20 cellular contexts compared by ENCODE assay signal in the genomic region with DNA sequence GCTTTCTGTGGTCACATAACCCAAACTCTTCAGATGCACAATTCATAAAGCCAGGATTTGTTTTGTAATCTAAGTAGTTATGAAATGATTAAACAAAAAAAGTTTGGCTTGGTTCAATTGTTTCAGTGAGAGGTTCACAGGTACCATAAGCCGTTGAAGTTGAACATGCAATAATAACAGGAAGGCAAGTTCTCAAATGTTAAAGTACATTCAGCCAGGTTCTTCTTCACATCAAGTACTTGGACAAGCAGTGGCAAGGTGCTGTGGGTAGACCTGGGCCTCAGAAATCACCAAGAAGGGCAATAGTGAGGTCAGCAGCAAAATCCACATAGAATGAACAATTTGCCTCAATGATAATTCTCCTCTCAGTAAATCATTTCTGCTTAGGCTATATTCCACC.
"Had no signal": no experiment of that assay in that cellular context is flagged by ENCODE, and none has a peak within 500 bp of the region (broad histone marks: within the 10 kb centered on the region; RNA-seq: fewer than 3 reads in every experiment).

No MANE protein-coding gene starts in this region.

- H3K4me1 Mint-ChIP-seq: natural killer cell; stimulated activated effector memory CD8-positive, alpha-beta T cell treated with anti-CD3 and anti-CD28 coated beads, Interleukin-12 subunit alpha, Interleukin-12 subunit beta, amount 100 ng/mL, for 72 hours had no signal

- H3K4me3 ChIP-seq: gastrocnemius medialis, ovary, psoas muscle, sigmoid colon, stomach, thyroid gland had no signal

- DNase-seq: cortex of kidney; foreskin fibroblast; gastrocnemius medialis; head of caudate nucleus; kidney; natural killer cell; occipital lobe; ovary; posterior cingulate gyrus; psoas muscle; right cardiac atrium; sigmoid colon; stimulated activated CD4-positive, alpha-beta T cell treated with anti-CD3 and anti-CD28 coated beads, Interleukin-2, amount 100 ng/mL, for 24 hours; stimulated activated CD4-positive, alpha-beta T cell treated with anti-CD3 and anti-CD28 coated beads, Interleukin-4, amount 100 ng/mL, for 24 hours; stimulated activated naive CD4-positive, alpha-beta T cell treated with Interleukin-2 at 50 U/mL for 16 hours; stomach; thyroid gland; trophoblast cell had no signal

- H3K36me3 Mint-ChIP-seq: natural killer cell; stimulated activated effector memory CD8-positive, alpha-beta T cell treated with anti-CD3 and anti-CD28 coated beads, Interleukin-12 subunit alpha, Interleukin-12 subunit beta, amount 100 ng/mL, for 72 hours had no signal

- H3K9me3 ChIP-seq: gastrocnemius medialis, ovary, psoas muscle, sigmoid colon, stomach, thyroid gland had no signal

- H3K9me3 Mint-ChIP-seq: stimulated activated effector memory CD8-positive, alpha-beta T cell treated with anti-CD3 and anti-CD28 coated beads, Interleukin-12 subunit alpha, Interleukin-12 subunit beta, amount 100 ng/mL, for 72 hours had no signal

- H3K27ac Mint-ChIP-seq: natural killer cell; stimulated activated effector memory CD8-positive, alpha-beta T cell treated with anti-CD3 and anti-CD28 coated beads, Interleukin-12 subunit alpha, Interleukin-12 subunit beta, amount 100 ng/mL, for 72 hours had no signal

- H3K4me3 Mint-ChIP-seq: natural killer cell; stimulated activated effector memory CD8-positive, alpha-beta T cell treated with anti-CD3 and anti-CD28 coated beads, Interleukin-12 subunit alpha, Interleukin-12 subunit beta, amount 100 ng/mL, for 72 hours had no signal

- H3K36me3 ChIP-seq: gastrocnemius medialis, ovary, sigmoid colon, stomach, thyroid gland had no signal

- ATAC-seq: gastrocnemius medialis; left lobe of liver; natural killer cell; psoas muscle; right cardiac atrium; stimulated activated effector memory CD8-positive, alpha-beta T cell treated with anti-CD3 and anti-CD28 coated beads, Interleukin-12 subunit alpha, Interleukin-12 subunit beta, amount 100 ng/mL, for 72 hours had no signal

- H3K4me1 ChIP-seq: gastrocnemius medialis, psoas muscle, stomach, thyroid gland had no signal

- H3K27me3 ChIP-seq: gastrocnemius medialis, ovary, sigmoid colon, stomach, thyroid gland had no signal

- H3K27ac ChIP-seq: gastrocnemius medialis, ovary, psoas muscle, sigmoid colon, stomach, thyroid gland had no signal
